ENCODE assay signal across 1 cellular context in the genomic region with DNA sequence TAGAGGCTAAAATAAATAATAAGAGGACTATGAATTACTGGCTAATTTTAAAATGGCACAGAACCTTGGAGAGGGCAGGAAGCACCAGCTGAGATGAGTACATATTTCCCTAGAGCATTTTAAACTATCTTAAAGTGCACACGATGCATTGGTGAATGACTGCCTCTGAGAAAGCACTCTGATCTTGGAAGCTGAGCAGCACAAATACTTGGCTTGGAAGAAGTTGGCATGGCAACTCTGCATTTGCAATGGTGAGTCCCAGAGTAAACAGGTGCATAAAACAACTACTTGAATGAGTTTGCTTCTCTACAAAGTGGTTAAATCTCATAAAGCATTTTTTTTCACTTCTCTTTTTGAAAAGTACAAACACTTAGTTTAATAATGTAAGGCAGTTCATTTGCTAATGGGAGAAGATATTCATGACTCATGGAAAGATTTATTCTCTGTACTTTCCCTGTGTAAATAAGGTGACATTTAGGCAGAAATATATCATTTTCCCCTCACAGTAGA.
TF ChIP-seq lines count a peak whose summit lies in the region.

No MANE protein-coding gene starts in this region.

TF ChIP-seq in GM23338, 12 proteins besides CTCF, POLR2A, EP300 and RAD21 (continued from another document):
- TF ChIP-seq, protein P1, sequence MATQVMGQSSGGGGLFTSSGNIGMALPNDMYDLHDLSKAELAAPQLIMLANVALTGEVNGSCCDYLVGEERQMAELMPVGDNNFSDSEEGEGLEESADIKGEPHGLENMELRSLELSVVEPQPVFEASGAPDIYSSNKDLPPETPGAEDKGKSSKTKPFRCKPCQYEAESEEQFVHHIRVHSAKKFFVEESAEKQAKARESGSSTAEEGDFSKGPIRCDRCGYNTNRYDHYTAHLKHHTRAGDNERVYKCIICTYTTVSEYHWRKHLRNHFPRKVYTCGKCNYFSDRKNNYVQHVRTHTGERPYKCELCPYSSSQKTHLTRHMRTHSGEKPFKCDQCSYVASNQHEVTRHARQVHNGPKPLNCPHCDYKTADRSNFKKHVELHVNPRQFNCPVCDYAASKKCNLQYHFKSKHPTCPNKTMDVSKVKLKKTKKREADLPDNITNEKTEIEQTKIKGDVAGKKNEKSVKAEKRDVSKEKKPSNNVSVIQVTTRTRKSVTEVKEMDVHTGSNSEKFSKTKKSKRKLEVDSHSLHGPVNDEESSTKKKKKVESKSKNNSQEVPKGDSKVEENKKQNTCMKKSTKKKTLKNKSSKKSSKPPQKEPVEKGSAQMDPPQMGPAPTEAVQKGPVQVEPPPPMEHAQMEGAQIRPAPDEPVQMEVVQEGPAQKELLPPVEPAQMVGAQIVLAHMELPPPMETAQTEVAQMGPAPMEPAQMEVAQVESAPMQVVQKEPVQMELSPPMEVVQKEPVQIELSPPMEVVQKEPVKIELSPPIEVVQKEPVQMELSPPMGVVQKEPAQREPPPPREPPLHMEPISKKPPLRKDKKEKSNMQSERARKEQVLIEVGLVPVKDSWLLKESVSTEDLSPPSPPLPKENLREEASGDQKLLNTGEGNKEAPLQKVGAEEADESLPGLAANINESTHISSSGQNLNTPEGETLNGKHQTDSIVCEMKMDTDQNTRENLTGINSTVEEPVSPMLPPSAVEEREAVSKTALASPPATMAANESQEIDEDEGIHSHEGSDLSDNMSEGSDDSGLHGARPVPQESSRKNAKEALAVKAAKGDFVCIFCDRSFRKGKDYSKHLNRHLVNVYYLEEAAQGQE (IDR thresholded peaks at IDR 0.05; ENCODE audit: unreplicated experiment), result no peak
- TF ChIP-seq NANOG (IDR thresholded peaks at IDR 0.05; ENCODE audit: borderline replicate concordance), result no peak
- no peak for TF ChIP-seq ZNF114 (CRISPR knock-in tag; IDR thresholded peaks at IDR 0.05)
- TF ChIP-seq EZH2 (IDR thresholded peaks at IDR 0.05; ENCODE audit: low read depth, unreplicated experiment), result no peak
